7 cellular contexts compared by ENCODE assay signal in genomic region chr3:156606729-156607128, GRCh38. TPM values are rescaled to one million over a fixed set of nuclear protein-coding genes. Genes with fewer than 3 reads are reported as not detected.
DNase-seq lines count a peak whose midpoint lies in the region; ATAC-seq and FAIRE-seq lines count a peak whose summit lies in the region.

No MANE protein-coding gene starts in this region.

- no peaks in the 10 kb centered on the region for H3K36me3 Mint-ChIP-seq in activated naive CD8-positive, alpha-beta T cell treated with anti-CD3 and anti-CD28 coated beads for 36 hours

- FAIRE-seq in small intestine (lab: Jason Lieb, UNC): no peak

- DNase-seq in activated naive CD8-positive, alpha-beta T cell treated with anti-CD3 and anti-CD28 coated beads for 36 hours: no peak
- DNase-seq in small intestine (peak; percentile 30), NCI-H1694 treated with DMSO at 0.1 percent for 48 hours (lab: John Stamatoyannopoulos, UW) (no peak), KBM-7 (no peak), NCI-H69 (lab: John Stamatoyannopoulos, UW) (no peak)

- peaks cover 24% of the 10 kb centered on the region for H3K4me1 Mint-ChIP-seq in activated naive CD8-positive, alpha-beta T cell treated with anti-CD3 and anti-CD28 coated beads for 36 hours

- H3K27ac ChIP-seq in small intestine (ENCODE audit: low read depth in 1 of 2, low read length in 1 of 2): no peak overlapping the region

- H3K27me3 Mint-ChIP-seq in activated naive CD8-positive, alpha-beta T cell treated with anti-CD3 and anti-CD28 coated beads for 36 hours: peaks cover 43% of the 10 kb centered on the region

- WGBS in small intestine, 3 donors: 44 to 52% (median 49%) methylated on average over 4 of the region's 4 CpGs

- H3K4me1 ChIP-seq in small intestine (ENCODE audit: control insufficient read depth in 2 of 2, insufficient read depth in 1 of 2, low read depth in 1 of 2, low read length in 1 of 2): peaks cover 0 to 2% of the 10 kb centered on the region in 2 donors

- H3K27ac Mint-ChIP-seq in activated naive CD8-positive, alpha-beta T cell treated with anti-CD3 and anti-CD28 coated beads for 36 hours: no peak overlapping the region

- peak overlapping the region; percentile 2 for H3K4me3 Mint-ChIP-seq in activated naive CD8-positive, alpha-beta T cell treated with anti-CD3 and anti-CD28 coated beads for 36 hours

- H3K4me3 ChIP-seq in small intestine (ENCODE audit: low read depth in 1 of 2, low read length in 2 of 2): no peak overlapping the region

- in situ Hi-C loops in KBM-7 (cut with MboI; ENCODE audit: low pct_unique_long_range_greater_than_20kb, low sequenced_read_pairs): no loop called here

- H3K36me3 ChIP-seq in small intestine (ENCODE audit: control insufficient read depth in 2 of 2, insufficient read depth in 2 of 2, low read length in 2 of 2): no peaks in the 10 kb centered on the region

- no peaks in the 10 kb centered on the region for H3K9me3 ChIP-seq in small intestine (ENCODE audit: control insufficient read depth, low read depth)

- ATAC-seq in GM19463 (IDR thresholded peaks at IDR 0.05; ENCODE audit: unreplicated experiment) (peak; percentile 53), HG03108 (IDR thresholded peaks at IDR 0.05; ENCODE audit: unreplicated experiment) (peak; percentile 43)

- no peaks in the 10 kb centered on the region for H3K27me3 ChIP-seq in small intestine (ENCODE audit: control insufficient read depth in 2 of 2, insufficient read depth in 2 of 2, low read length in 2 of 2)

- H3K9me3 Mint-ChIP-seq in activated naive CD8-positive, alpha-beta T cell treated with anti-CD3 and anti-CD28 coated beads for 36 hours: no peaks in the 10 kb centered on the region

RNA-seq across cellular contexts. Expression of gene SSR3, which starts 51.8 kb away (rescaled TPM):
- 100 to 1,000 TPM; 175 to 176 TPM for total RNA-seq in activated naive CD8-positive, alpha-beta T cell treated with anti-CD3 and anti-CD28 coated beads for 36 hours
- polyA plus RNA-seq in small intestine: 100 to 1,000 TPM in 1 of 3 donors, 10 to 100 TPM in 2; 31.3 to 140 (median 60.3) TPM
